1 cellular context compared by ENCODE assay signal in genomic region chr18:7201096-7201495, GRCh38.
A peak's percentile ranks its signal among the peaks of the same experiment; 100 is the strongest.
TF ChIP-seq lines count a peak whose summit lies in the region.

No MANE protein-coding gene starts in this region.

TF ChIP-seq in K562, 482 proteins besides CTCF, POLR2A, EP300 and RAD21:
- no peak for TF ChIP-seq HMGN3 (IDR thresholded peaks at IDR 0.05; ENCODE audit: borderline replicate concordance, extremely low read depth, insufficient read length, low read depth, low read length)
- TF ChIP-seq NFYB (IDR thresholded peaks at IDR 0.05; ENCODE audit: extremely low read depth, insufficient read length): peak; percentile 36
